Comparison of ENCODE assay signal across 8 cellular contexts in the genomic region with DNA sequence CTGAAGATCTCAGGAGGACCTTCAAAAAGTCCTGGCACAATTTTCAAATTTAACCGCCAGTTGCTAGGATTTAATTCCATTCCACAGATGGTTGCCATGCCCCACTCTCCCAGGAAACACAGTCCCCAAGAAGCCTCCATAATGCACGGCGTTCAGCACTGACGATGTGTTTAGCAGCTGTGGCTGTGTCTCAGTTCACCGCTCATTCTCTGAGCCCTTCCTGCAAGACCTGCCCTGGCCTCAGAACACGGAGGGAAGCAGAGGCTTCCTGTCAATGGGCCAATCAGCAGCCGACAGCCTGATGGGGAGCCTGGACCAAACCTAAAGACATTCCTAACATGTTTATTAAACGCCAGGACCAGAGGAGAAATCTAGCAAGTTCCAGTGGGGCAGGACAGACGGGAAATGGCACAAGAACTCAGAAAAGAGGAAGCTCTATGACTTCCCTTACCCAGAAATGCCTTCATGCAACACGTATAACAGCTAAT. TPM values are rescaled to one million over a fixed set of nuclear protein-coding genes. Genes with fewer than 3 reads are reported as not detected.
A peak's percentile ranks its signal among the peaks of the same experiment; 100 is the strongest.
DNase-seq lines count a peak whose midpoint lies in the region; ATAC-seq, FAIRE-seq and TF ChIP-seq lines count a peak whose summit lies in the region.

No MANE protein-coding gene starts in this region.

- no peaks in the 10 kb centered on the region for H3K9me3 Mint-ChIP-seq in activated T-cell treated with anti-CD3 and anti-CD28 coated beads, Interleukin-2, amount 50 U/mL, for 4 hours
- no peaks in the 10 kb centered on the region for H3K9me3 Mint-ChIP-seq in chondrocyte (ENCODE audit: low read depth)

- H3K36me3 ChIP-seq in Loucy (ENCODE audit: insufficient read depth, low read length) (no peaks in the 10 kb centered on the region), mucosa of descending colon (ENCODE audit: low read depth) (no peaks in the 10 kb centered on the region)

- peak overlapping the region; percentile 3 for H3K4me3 Mint-ChIP-seq in activated T-cell treated with anti-CD3 and anti-CD28 coated beads, Interleukin-2, amount 50 U/mL, for 4 hours
- no peak overlapping the region for H3K4me3 Mint-ChIP-seq in chondrocyte (ENCODE audit: unreplicated experiment)

- no peaks in the 10 kb centered on the region for H3K9me2 ChIP-seq in Loucy (replicated peaks; ENCODE audit: low read depth, low read length)

- H3F3A ChIP-seq in Loucy (ENCODE audit: low read depth), result no peaks in the 10 kb centered on the region

- peak overlapping the region; percentile 0 for H3K27ac Mint-ChIP-seq in chondrocyte (ENCODE audit: unreplicated experiment)

- DNase-seq in activated T-cell treated with anti-CD3 and anti-CD28 coated beads, Interleukin-2, amount 50 U/mL, for 4 hours, result no peak
- no peak for DNase-seq in activated T-cell treated with anti-CD3 and anti-CD28 coated beads, Interleukin-2, amount 50 U/mL, for 48 hours
- DNase-seq in chondrocyte (ENCODE audit: low spot score), result no peak
- DNase-seq in mucosa of descending colon, result peak in 1 of 3 donors; percentile 12
- DNase-seq in HTR-8/SVneo (ENCODE audit: insufficient read length, low spot score), result no peak

- 0 out of 2 replicates have a peak overlapping the region, but pooled peaks have one; percentile 28 for H2AFZ ChIP-seq in Loucy (ENCODE audit: low read length)

- H3K27me3 Mint-ChIP-seq in activated T-cell treated with anti-CD3 and anti-CD28 coated beads, Interleukin-2, amount 50 U/mL, for 4 hours (ENCODE audit: low read depth), result no peaks in the 10 kb centered on the region
- no peaks in the 10 kb centered on the region for H3K27me3 Mint-ChIP-seq in chondrocyte (ENCODE audit: low read depth)

- no peaks in the 10 kb centered on the region for H3K36me3 Mint-ChIP-seq in activated T-cell treated with anti-CD3 and anti-CD28 coated beads, Interleukin-2, amount 50 U/mL, for 4 hours (ENCODE audit: insufficient read depth)
- H3K36me3 Mint-ChIP-seq in chondrocyte (ENCODE audit: low read depth), result no peaks in the 10 kb centered on the region

- FAIRE-seq in HTR-8/SVneo (lab: Jason Lieb, UNC), result no peak

- no peak for ATAC-seq in activated T-cell treated with anti-CD3 and anti-CD28 coated beads, Interleukin-2, amount 50 U/mL, for 4 hours
- peak; percentile 45 for ATAC-seq in mucosa of descending colon
- ATAC-seq in HG02973 (IDR thresholded peaks at IDR 0.05; ENCODE audit: unreplicated experiment), result no peak
- ATAC-seq in GM19035 (IDR thresholded peaks at IDR 0.05; ENCODE audit: unreplicated experiment), result no peak

- H3K4me1 Mint-ChIP-seq in activated T-cell treated with anti-CD3 and anti-CD28 coated beads, Interleukin-2, amount 50 U/mL, for 4 hours (ENCODE audit: low read depth), result peaks cover 5% of the 10 kb centered on the region
- H3K4me1 Mint-ChIP-seq in chondrocyte (ENCODE audit: low read depth), result peaks cover 10% of the 10 kb centered on the region

- H3K9ac ChIP-seq in Loucy (ENCODE audit: low read depth, low read length, poor library complexity, severe bottlenecking), result no peak overlapping the region

- no peaks in the 10 kb centered on the region for H3K27me3 ChIP-seq in Loucy (ENCODE audit: insufficient read depth, low read length, poor library complexity, severe bottlenecking)

- H3K9me3 ChIP-seq in Loucy (ENCODE audit: insufficient read depth, low read depth, low read length) (no peaks in the 10 kb centered on the region), mucosa of descending colon (no peaks in the 10 kb centered on the region)

- no peak overlapping the region for H3K4me3 ChIP-seq in Loucy (ENCODE audit: low read length, poor library complexity, severe bottlenecking)
- H3K4me3 ChIP-seq in mucosa of descending colon, result no peak overlapping the region

- H3K4me2 ChIP-seq in Loucy (ENCODE audit: low read depth, low read length, poor library complexity, severe bottlenecking), result no peak overlapping the region

- no peaks in the 10 kb centered on the region for H4K20me1 ChIP-seq in Loucy (ENCODE audit: insufficient read depth, low read length, poor library complexity, severe bottlenecking)

- TF ChIP-seq CTCF in Loucy (conservative IDR thresholded peaks at IDR 0.05; ENCODE audit: low read length), result no peak
- no peak for TF ChIP-seq CTCF in chondrocyte (IDR thresholded peaks at IDR 0.05)
- no peak for TF ChIP-seq CTCF in mucosa of descending colon (IDR thresholded peaks at IDR 0.05)

- H3K79me2 ChIP-seq in Loucy (ENCODE audit: insufficient read depth, low read length), result no peaks in the 10 kb centered on the region

- H3K4me1 ChIP-seq in Loucy (ENCODE audit: insufficient read depth, low read length, poor library complexity, severe bottlenecking) (no peaks in the 10 kb centered on the region), mucosa of descending colon (ENCODE audit: low read depth) (no peaks in the 10 kb centered on the region)

- intact Hi-C loops in mucosa of descending colon (cut with DNase I, micrococcal nuclease), result no loop called here

RNA-seq across cellular contexts. Expression of a gene that starts 4.9 kb away (rescaled TPM):
- total RNA-seq in activated T-cell treated with anti-CD3 and anti-CD28 coated beads, Interleukin-2, amount 50 U/mL, for 4 hours, result under 1 TPM; 0.19 to 0.90 (median 0.23) TPM
- total RNA-seq in chondrocyte (0.05 to 0.65 TPM (median 0.32 TPM) in 3 replicates), mucosa of descending colon (under 1 TPM; 0.03 to 0.63 (median 0.41) TPM)

RNA-seq across cellular contexts. Expression of a gene that starts 53.8 kb away (rescaled TPM):
- total RNA-seq in activated T-cell treated with anti-CD3 and anti-CD28 coated beads, Interleukin-2, amount 50 U/mL, for 4 hours, result 10 to 100 TPM; 47.8 to 56.0 (median 50.1) TPM
- total RNA-seq in chondrocyte, result 6.3 to 12.4 TPM (median 6.7 TPM) in 3 replicates
- total RNA-seq in mucosa of descending colon, result 10 to 100 TPM in 1 of 3 donors, 1 to 10 TPM in 2; 3.5 to 10.3 (median 3.8) TPM

RNA-seq across cellular contexts. Expression of a gene that starts 54.3 kb away (rescaled TPM):
- 10 to 100 TPM; 87.2 to 94.5 (median 94.5) TPM for total RNA-seq in activated T-cell treated with anti-CD3 and anti-CD28 coated beads, Interleukin-2, amount 50 U/mL, for 4 hours
- 105 to 115 TPM (median 112 TPM) in 3 replicates for total RNA-seq in chondrocyte
- total RNA-seq in mucosa of descending colon, result 10 to 100 TPM; 78.4 to 97.1 (median 84.8) TPM
